Comparison of ENCODE assay signal across 10 cellular contexts in the genomic region with DNA sequence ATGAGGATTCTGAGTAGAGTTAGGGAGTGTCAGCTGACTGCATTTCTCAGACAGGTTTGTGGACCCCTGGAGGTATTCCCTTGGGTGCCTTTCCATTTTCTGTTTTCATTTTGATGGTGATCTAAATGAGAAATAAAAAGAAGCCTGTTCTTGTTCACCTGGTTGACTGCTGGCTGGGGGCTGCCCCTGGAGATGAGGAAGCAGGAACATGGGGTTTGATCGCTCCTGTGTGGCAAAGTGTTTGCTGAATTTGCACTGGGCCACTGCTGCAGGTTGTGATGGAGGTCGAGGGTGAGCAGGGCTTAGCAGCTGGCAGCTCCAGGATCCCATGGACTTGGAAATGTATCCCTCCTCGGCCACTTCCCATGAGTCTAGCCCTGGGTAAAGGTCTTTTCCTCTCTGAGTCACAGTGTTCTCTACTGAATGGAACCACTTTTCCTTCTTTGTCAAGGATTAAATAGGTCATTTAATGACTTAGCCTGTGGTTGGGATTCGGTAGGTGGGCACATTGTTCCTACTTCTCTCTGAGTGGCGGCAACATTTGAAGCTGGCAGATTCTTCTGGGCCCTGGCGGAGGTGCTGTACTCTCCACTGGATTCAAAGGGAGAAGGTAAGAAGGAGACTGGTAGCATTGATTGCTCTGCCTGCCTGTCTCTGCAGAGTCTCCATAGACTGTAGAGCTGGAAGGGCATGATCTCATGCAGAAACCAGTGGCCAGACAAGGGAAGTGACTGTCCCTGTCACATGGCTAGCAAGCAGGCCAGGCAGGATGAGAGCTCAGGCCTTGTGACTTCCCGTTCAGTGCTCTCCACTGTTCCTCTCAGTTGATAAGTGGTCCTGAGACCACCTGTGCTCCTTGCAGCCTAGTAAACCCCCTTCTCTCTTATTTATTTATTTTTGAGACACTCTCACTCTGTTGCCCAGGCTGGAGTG. TPM values are rescaled to one million over a fixed set of nuclear protein-coding genes. Genes with fewer than 3 reads are reported as not detected.
DNase-seq lines count a peak whose midpoint lies in the region; ATAC-seq and TF ChIP-seq lines count a peak whose summit lies in the region.
"Had no signal": no experiment of that assay in that cellular context is flagged by ENCODE, and none has a peak within 500 bp of the region (broad histone marks: within the 10 kb centered on the region; RNA-seq: fewer than 3 reads in every experiment).

No MANE protein-coding gene starts in this region.

- H3K36me3 ChIP-seq in colonic mucosa (no peaks in the 10 kb centered on the region), lung (ENCODE audit: control insufficient read depth in 2 of 2, insufficient read depth in 2 of 2, low read length in 2 of 2) (no peaks in the 10 kb centered on the region), tibial artery (peaks cover 0 to 4% (median 0%) of the 10 kb centered on the region in 3 donors)

- H3K9me3 ChIP-seq in colonic mucosa: no peaks in the 10 kb centered on the region
- H3K9me3 ChIP-seq in lung (ENCODE audit: control insufficient read depth in 2 of 2, insufficient read depth in 1 of 2, low read length in 1 of 2): no peaks in the 10 kb centered on the region
- H3K9me3 ChIP-seq in tibial artery: no peaks in the 10 kb centered on the region

- WGBS in lung, 2 donors: 58 to 70% methylated on average over 7 of the region's 7 CpGs

- TF ChIP-seq CTCF in colonic mucosa (IDR thresholded peaks at IDR 0.05) (no peak), lung (IDR thresholded peaks at IDR 0.05; ENCODE audit: control extremely low read depth, extremely low read depth) (no peak), tibial artery (IDR thresholded peaks at IDR 0.05) (no peak)

- H3K27ac ChIP-seq in colonic mucosa: peak overlapping the region; percentile 29
- peak overlapping the region; percentile 1 to 72 for H3K27ac ChIP-seq in lung (ENCODE audit: low read depth in 1 of 2, low read length in 1 of 2)
- no peak overlapping the region for H3K27ac ChIP-seq in tibial artery
- H3K27ac ChIP-seq: 22Rv1 had no signal

- H3K4me3 ChIP-seq in colonic mucosa (no peak overlapping the region), lung (no peak overlapping the region), tibial artery (no peak overlapping the region)

- DNase-seq in DMS53 (lab: John Stamatoyannopoulos, UW): peak; percentile 16
- no peak for DNase-seq in DMS53 treated with DMSO at 0.1 percent for 48 hours (lab: John Stamatoyannopoulos, UW; ENCODE audit: unreplicated experiment)
- DNase-seq in colonic mucosa: peak; percentile 22
- DNase-seq in lung (ENCODE audit: low spot score): no peak
- DNase-seq in tibial artery: peak; percentile 64 to 73
- DNase-seq in NCI-H2029 (lab: John Stamatoyannopoulos, UW): no peak
- DNase-seq in activated naive CD4-positive, alpha-beta T cell treated with Interleukin-2 at 50 U/mL for 16 hours: no peak
- DNase-seq in SK-N-DZ (ENCODE audit: low spot score): no peak

- intact Hi-C loops in colonic mucosa (cut with DNase I): no loop called here
- intact Hi-C loops in tibial artery (cut with DNase I; ENCODE audit: low total_unique reads): no loop called here

- no peaks in the 10 kb centered on the region for H3K4me1 ChIP-seq in colonic mucosa
- peaks cover 0 to 8% of the 10 kb centered on the region in 2 donors for H3K4me1 ChIP-seq in lung (ENCODE audit: control insufficient read depth in 2 of 2, insufficient read depth in 2 of 2, low read length in 2 of 2)
- no peaks in the 10 kb centered on the region for H3K4me1 ChIP-seq in tibial artery

- peak; percentile 66 for ATAC-seq in lung (ENCODE audit: insufficient read depth, low FRiP score)

- no peak overlapping the region for H3K9ac ChIP-seq in colonic mucosa (ENCODE audit: low read depth in 2 of 2, low read length in 2 of 2)

- H3K27me3 ChIP-seq in colonic mucosa: no peaks in the 10 kb centered on the region
- H3K27me3 ChIP-seq in lung (ENCODE audit: control insufficient read depth, insufficient read depth): no peaks in the 10 kb centered on the region
- H3K27me3 ChIP-seq in tibial artery: no peaks in the 10 kb centered on the region

RNA-seq across cellular contexts. Expression of a gene that starts 17.9 kb away (rescaled TPM):
- total RNA-seq in colonic mucosa (10 to 100 TPM in 1 of 2 donors, 1 to 10 TPM in 1; 9.6 to 11.3 TPM), lung (10 to 100 TPM; 25.5 to 45.9 TPM)
- polyA plus RNA-seq in lung: 1 to 10 TPM; 4.8 to 6.6 TPM
- polyA plus RNA-seq in SK-N-DZ (2014; cell fraction: cytosol; rRNA removed): 3.8 and 6.6 TPM in 2 replicates
- 2.2 TPM in 2 replicates for polyA plus RNA-seq in SK-N-DZ (2014; cell fraction: nucleus; rRNA removed)

RNA-seq across cellular contexts. Expression of a gene that starts 29.4 kb away (rescaled TPM):
- 1 to 10 TPM; 1.3 to 4.2 TPM for total RNA-seq in colonic mucosa
- 1 to 10 TPM; 1.5 to 3.2 TPM for total RNA-seq in lung
- 1 to 10 TPM in 1 of 2 donors, under 1 TPM in 1; 0.30 to 1.3 TPM for polyA plus RNA-seq in lung
- polyA plus RNA-seq in SK-N-DZ (2014; cell fraction: cytosol; rRNA removed): not detected in 2 replicates
- not detected in 2 replicates for polyA plus RNA-seq in SK-N-DZ (2014; cell fraction: nucleus; rRNA removed)
- total RNA-seq: pulmonary artery endothelial cell had no signal

RNA-seq across cellular contexts. Expression of a gene that starts 52.6 kb away (rescaled TPM):
- total RNA-seq in colonic mucosa (1 to 10 TPM; 2.4 to 9.3 TPM), lung (10 to 100 TPM in 1 of 2 donors, 1 to 10 TPM in 1; 8.4 to 10.1 TPM)
- polyA plus RNA-seq in lung: 1 to 10 TPM; 5.5 to 6.6 TPM
- polyA plus RNA-seq in SK-N-DZ (2014; cell fraction: cytosol; rRNA removed): 1.7 TPM in 1 of 2 replicates, not detected in the other
- 9.3 and 15.2 TPM in 2 replicates for polyA plus RNA-seq in SK-N-DZ (2014; cell fraction: nucleus; rRNA removed)

Comparison
In these comparisons a context has a peak if more than half of its experiments do, and no peak if none do; other contexts are left out.
1. DNase-seq: peak in DMS53 (single experiment), colonic mucosa (single experiment) and tibial artery (2 of 2); none in DMS53 treated with DMSO at 0.1 percent for 48 hours (single experiment), lung (single experiment), NCI-H2029 (single experiment), activated naive CD4-positive, alpha-beta T cell treated with Interleukin-2 at 50 U/mL for 16 hours (single experiment) and SK-N-DZ (single experiment).
2. H3K27ac ChIP-seq: peak in colonic mucosa (single experiment) and lung (2 of 2); none in tibial artery (0 of 2).